1 cellular context compared by ENCODE assay signal in the genomic region with DNA sequence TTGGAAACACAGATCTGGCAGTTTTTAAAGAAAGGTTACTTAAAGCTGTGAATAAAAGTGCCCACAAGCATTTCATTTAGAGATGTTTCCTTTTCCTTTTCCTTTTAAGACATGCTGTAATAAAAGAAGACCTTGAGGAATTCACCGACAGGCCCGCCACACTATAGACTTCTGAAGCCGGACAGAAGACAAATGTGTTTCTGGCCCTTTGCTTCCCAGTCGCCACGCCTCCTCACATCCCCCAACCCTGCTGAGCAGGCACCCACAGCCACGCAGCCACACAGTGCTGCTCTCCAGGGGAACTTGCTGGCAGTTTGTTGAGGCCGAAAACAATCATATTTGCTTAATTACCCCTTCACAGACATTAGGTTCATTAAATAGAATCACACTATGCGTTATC.
TF ChIP-seq lines count a peak whose summit lies in the region.

No MANE protein-coding gene starts in this region.

TF ChIP-seq in K562, 482 proteins besides CTCF, POLR2A, EP300 and RAD21 (continued from another document and continues in another):
- TF ChIP-seq POLR2G (IDR thresholded peaks at IDR 0.05; ENCODE audit: low read depth, low read length) = 0 out of 2 replicates have a peak, but pooled peaks have one; percentile 21
- TF ChIP-seq NFIX (CRISPR knock-in tag; IDR thresholded peaks at IDR 0.05; ENCODE audit: low read depth) = no peak
- TF ChIP-seq NFE2 (IDR thresholded peaks at IDR 0.05; ENCODE audit: low read depth) = no peak
- no peak for TF ChIP-seq KDM1A (IDR thresholded peaks at IDR 0.05)
- TF ChIP-seq ZNF830 (CRISPR knock-in tag; IDR thresholded peaks at IDR 0.05) = no peak
- peak; percentile 48 for TF ChIP-seq RBFOX2 (IDR thresholded peaks at IDR 0.05; ENCODE audit: low read depth, low read length)
- no peak for TF ChIP-seq ZSCAN32 (CRISPR knock-in tag; IDR thresholded peaks at IDR 0.05)
- TF ChIP-seq, protein P1, sequence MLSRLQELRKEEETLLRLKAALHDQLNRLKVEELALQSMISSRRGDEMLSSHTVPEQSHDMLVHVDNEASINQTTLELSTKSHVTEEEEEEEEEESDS (CRISPR knock-in tag; IDR thresholded peaks at IDR 0.05) = no peak
- TF ChIP-seq, protein P2, sequence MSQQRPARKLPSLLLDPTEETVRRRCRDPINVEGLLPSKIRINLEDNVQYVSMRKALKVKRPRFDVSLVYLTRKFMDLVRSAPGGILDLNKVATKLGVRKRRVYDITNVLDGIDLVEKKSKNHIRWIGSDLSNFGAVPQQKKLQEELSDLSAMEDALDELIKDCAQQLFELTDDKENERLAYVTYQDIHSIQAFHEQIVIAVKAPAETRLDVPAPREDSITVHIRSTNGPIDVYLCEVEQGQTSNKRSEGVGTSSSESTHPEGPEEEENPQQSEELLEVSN (IDR thresholded peaks at IDR 0.05; ENCODE audit: borderline replicate concordance in 1 of 2, extremely low read depth in 1 of 2, insufficient read depth in 1 of 2, insufficient read length in 1 of 2, low read depth in 1 of 2, low read length in 1 of 2, poor library complexity in 1 of 2, severe bottlenecking in 1 of 2) = peak in 1 of 2 experiments; percentile 50
- TF ChIP-seq SP2 (IDR thresholded peaks at IDR 0.05; ENCODE audit: extremely low read depth, low read depth, low read length, poor library complexity, severe bottlenecking) = no peak
- TF ChIP-seq SREBF1 (IDR thresholded peaks at IDR 0.05; ENCODE audit: borderline replicate concordance, low read depth, low read length) = no peak
- TF ChIP-seq, protein P3, sequence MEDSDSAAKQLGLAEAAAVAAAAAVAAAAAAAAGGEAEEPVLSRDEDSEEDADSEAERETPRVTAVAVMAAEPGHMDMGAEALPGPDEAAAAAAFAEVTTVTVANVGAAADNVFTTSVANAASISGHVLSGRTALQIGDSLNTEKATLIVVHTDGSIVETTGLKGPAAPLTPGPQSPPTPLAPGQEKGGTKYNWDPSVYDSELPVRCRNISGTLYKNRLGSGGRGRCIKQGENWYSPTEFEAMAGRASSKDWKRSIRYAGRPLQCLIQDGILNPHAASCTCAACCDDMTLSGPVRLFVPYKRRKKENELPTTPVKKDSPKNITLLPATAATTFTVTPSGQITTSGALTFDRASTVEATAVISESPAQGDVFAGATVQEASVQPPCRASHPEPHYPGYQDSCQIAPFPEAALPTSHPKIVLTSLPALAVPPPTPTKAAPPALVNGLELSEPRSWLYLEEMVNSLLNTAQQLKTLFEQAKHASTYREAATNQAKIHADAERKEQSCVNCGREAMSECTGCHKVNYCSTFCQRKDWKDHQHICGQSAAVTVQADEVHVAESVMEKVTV (CRISPR knock-in tag; IDR thresholded peaks at IDR 0.05) = no peak
- no peak for TF ChIP-seq ZNF431 (CRISPR knock-in tag; IDR thresholded peaks at IDR 0.05)
- no peak for TF ChIP-seq XRCC4 (IDR thresholded peaks at IDR 0.05; ENCODE audit: extremely low read depth, insufficient read depth, insufficient read length)
- TF ChIP-seq HEY1 (CRISPR knock-in tag; IDR thresholded peaks at IDR 0.05; ENCODE audit: borderline replicate concordance) = no peak
- TF ChIP-seq ZNF253 (CRISPR knock-in tag; conservative IDR thresholded peaks at IDR 0.05) = no peak
- TF ChIP-seq MXI1 (IDR thresholded peaks at IDR 0.05; ENCODE audit: low read depth, low read length) = peak; percentile 18; the same call in 1 of the 2 replicates
- no peak for TF ChIP-seq ZBTB8A (IDR thresholded peaks at IDR 0.05; ENCODE audit: partially characterized antibody)
- no peak for TF ChIP-seq ZKSCAN8 (CRISPR knock-in tag; IDR thresholded peaks at IDR 0.05)
- TF ChIP-seq MECOM (CRISPR knock-in tag; IDR thresholded peaks at IDR 0.05) = no peak
- 0 out of 2 replicates have a peak, but pooled peaks have one; percentile 29 for TF ChIP-seq L3MBTL2 (IDR thresholded peaks at IDR 0.05)
- TF ChIP-seq, protein P4, sequence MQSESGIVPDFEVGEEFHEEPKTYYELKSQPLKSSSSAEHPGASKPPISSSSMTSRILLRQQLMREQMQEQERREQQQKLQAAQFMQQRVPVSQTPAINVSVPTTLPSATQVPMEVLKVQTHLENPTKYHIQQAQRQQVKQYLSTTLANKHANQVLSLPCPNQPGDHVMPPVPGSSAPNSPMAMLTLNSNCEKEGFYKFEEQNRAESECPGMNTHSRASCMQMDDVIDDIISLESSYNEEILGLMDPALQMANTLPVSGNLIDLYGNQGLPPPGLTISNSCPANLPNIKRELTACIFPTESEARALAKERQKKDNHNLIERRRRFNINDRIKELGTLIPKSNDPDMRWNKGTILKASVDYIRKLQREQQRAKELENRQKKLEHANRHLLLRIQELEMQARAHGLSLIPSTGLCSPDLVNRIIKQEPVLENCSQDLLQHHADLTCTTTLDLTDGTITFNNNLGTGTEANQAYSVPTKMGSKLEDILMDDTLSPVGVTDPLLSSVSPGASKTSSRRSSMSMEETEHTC (IDR thresholded peaks at IDR 0.05) = no peak
- no peak for TF ChIP-seq RFX5 (IDR thresholded peaks at IDR 0.05; ENCODE audit: low read depth, low read length)
- no peak for TF ChIP-seq CCNT2 (IDR thresholded peaks at IDR 0.05; ENCODE audit: borderline replicate concordance, extremely low read depth, insufficient read length, low read depth, low read length)
- TF ChIP-seq, protein P5, sequence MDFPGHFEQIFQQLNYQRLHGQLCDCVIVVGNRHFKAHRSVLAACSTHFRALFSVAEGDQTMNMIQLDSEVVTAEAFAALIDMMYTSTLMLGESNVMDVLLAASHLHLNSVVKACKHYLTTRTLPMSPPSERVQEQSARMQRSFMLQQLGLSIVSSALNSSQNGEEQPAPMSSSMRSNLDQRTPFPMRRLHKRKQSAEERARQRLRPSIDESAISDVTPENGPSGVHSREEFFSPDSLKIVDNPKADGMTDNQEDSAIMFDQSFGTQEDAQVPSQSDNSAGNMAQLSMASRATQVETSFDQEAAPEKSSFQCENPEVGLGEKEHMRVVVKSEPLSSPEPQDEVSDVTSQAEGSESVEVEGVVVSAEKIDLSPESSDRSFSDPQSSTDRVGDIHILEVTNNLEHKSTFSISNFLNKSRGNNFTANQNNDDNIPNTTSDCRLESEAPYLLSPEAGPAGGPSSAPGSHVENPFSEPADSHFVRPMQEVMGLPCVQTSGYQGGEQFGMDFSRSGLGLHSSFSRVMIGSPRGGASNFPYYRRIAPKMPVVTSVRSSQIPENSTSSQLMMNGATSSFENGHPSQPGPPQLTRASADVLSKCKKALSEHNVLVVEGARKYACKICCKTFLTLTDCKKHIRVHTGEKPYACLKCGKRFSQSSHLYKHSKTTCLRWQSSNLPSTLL (IDR thresholded peaks at IDR 0.05) = no peak
- no peak for TF ChIP-seq ZFPM2 (CRISPR knock-in tag; IDR thresholded peaks at IDR 0.05)
- TF ChIP-seq ZBED1 (IDR thresholded peaks at IDR 0.05) = no peak
- TF ChIP-seq, protein P6, sequence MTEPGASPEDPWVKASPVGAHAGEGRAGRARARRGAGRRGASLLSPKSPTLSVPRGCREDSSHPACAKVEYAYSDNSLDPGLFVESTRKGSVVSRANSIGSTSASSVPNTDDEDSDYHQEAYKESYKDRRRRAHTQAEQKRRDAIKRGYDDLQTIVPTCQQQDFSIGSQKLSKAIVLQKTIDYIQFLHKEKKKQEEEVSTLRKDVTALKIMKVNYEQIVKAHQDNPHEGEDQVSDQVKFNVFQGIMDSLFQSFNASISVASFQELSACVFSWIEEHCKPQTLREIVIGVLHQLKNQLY (CRISPR knock-in tag; conservative IDR thresholded peaks at IDR 0.05) = no peak
- TF ChIP-seq RBM15 (IDR thresholded peaks at IDR 0.05; ENCODE audit: insufficient read depth, low read length) = no peak
- no peak for TF ChIP-seq POU5F1 (IDR thresholded peaks at IDR 0.05; ENCODE audit: borderline replicate concordance, low read depth, low read length, partially characterized antibody)
- TF ChIP-seq SMARCE1 (IDR thresholded peaks at IDR 0.05) = no peak
- TF ChIP-seq, protein P7, sequence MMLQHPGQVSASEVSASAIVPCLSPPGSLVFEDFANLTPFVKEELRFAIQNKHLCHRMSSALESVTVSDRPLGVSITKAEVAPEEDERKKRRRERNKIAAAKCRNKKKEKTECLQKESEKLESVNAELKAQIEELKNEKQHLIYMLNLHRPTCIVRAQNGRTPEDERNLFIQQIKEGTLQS (IDR thresholded peaks at IDR 0.05) = no peak
- TF ChIP-seq, protein P7 (CRISPR knock-in tag; conservative IDR thresholded peaks at IDR 0.05) = no peak
- no peak for TF ChIP-seq FOS (IDR thresholded peaks at IDR 0.05; ENCODE audit: extremely low read depth, insufficient read length)
- no peak for TF ChIP-seq CEBPG (CRISPR knock-in tag; IDR thresholded peaks at IDR 0.05)
- TF ChIP-seq CEBPG (tag; conservative IDR thresholded peaks at IDR 0.05 in 1 of 2, IDR thresholded peaks at IDR 0.05 in 1 of 2) = no peak
- no peak for TF ChIP-seq NR1H2 (CRISPR knock-in tag; IDR thresholded peaks at IDR 0.05)
- TF ChIP-seq SMARCA5 (IDR thresholded peaks at IDR 0.05) = no peak
- TF ChIP-seq, protein P8, sequence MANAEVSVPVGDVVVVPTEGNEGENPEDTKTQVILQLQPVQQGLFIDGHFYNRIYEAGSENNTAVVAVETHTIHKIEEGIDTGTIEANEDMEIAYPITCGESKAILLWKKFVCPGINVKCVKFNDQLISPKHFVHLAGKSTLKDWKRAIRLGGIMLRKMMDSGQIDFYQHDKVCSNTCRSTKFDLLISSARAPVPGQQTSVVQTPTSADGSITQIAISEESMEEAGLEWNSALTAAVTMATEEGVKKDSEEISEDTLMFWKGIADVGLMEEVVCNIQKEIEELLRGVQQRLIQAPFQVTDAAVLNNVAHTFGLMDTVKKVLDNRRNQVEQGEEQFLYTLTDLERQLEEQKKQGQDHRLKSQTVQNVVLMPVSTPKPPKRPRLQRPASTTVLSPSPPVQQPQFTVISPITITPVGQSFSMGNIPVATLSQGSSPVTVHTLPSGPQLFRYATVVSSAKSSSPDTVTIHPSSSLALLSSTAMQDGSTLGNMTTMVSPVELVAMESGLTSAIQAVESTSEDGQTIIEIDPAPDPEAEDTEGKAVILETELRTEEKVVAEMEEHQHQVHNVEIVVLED (CRISPR knock-in tag; IDR thresholded peaks at IDR 0.05) = no peak
- no peak for TF ChIP-seq ZNF146 (CRISPR knock-in tag; IDR thresholded peaks at IDR 0.05; ENCODE audit: unreplicated experiment)
- TF ChIP-seq EGR1 (conservative IDR thresholded peaks at IDR 0.05) = peak; percentile 16; the same call in 1 of the 2 replicates
- TF ChIP-seq, protein P9, sequence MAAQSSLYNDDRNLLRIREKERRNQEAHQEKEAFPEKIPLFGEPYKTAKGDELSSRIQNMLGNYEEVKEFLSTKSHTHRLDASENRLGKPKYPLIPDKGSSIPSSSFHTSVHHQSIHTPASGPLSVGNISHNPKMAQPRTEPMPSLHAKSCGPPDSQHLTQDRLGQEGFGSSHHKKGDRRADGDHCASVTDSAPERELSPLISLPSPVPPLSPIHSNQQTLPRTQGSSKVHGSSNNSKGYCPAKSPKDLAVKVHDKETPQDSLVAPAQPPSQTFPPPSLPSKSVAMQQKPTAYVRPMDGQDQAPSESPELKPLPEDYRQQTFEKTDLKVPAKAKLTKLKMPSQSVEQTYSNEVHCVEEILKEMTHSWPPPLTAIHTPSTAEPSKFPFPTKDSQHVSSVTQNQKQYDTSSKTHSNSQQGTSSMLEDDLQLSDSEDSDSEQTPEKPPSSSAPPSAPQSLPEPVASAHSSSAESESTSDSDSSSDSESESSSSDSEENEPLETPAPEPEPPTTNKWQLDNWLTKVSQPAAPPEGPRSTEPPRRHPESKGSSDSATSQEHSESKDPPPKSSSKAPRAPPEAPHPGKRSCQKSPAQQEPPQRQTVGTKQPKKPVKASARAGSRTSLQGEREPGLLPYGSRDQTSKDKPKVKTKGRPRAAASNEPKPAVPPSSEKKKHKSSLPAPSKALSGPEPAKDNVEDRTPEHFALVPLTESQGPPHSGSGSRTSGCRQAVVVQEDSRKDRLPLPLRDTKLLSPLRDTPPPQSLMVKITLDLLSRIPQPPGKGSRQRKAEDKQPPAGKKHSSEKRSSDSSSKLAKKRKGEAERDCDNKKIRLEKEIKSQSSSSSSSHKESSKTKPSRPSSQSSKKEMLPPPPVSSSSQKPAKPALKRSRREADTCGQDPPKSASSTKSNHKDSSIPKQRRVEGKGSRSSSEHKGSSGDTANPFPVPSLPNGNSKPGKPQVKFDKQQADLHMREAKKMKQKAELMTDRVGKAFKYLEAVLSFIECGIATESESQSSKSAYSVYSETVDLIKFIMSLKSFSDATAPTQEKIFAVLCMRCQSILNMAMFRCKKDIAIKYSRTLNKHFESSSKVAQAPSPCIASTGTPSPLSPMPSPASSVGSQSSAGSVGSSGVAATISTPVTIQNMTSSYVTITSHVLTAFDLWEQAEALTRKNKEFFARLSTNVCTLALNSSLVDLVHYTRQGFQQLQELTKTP (IDR thresholded peaks at IDR 0.05; ENCODE audit: low read depth in 1 of 2, partially characterized antibody in 2 of 2) = no peak
- no peak for TF ChIP-seq TEAD1 (CRISPR knock-in tag; IDR thresholded peaks at IDR 0.05)
- no peak for TF ChIP-seq SRSF3 (IDR thresholded peaks at IDR 0.05; ENCODE audit: insufficient read depth, low read length)
- no peak for TF ChIP-seq PRMT5 (CRISPR knock-in tag; IDR thresholded peaks at IDR 0.05)
- no peak for TF ChIP-seq FOXA3 (CRISPR knock-in tag; conservative IDR thresholded peaks at IDR 0.05 in 1 of 2, IDR thresholded peaks at IDR 0.05 in 1 of 2)
- TF ChIP-seq TAF9B (IDR thresholded peaks at IDR 0.05; ENCODE audit: partially characterized antibody) = peak; percentile 29
- peak; percentile 54; the same call in 1 of the 2 replicates for TF ChIP-seq MYC (IDR thresholded peaks at IDR 0.05; ENCODE audit: low read depth, low read length)
- TF ChIP-seq MYC (CRISPR knock-in tag; IDR thresholded peaks at IDR 0.05; ENCODE audit: borderline replicate concordance, low read depth) = no peak
- peak in 1 of 3 experiments; percentile 35 for TF ChIP-seq YY1 (IDR thresholded peaks at IDR 0.05; ENCODE audit: borderline replicate concordance in 1 of 3, control insufficient read depth in 1 of 3, extremely low read depth in 1 of 3, insufficient read depth in 3 of 3, insufficient read length in 1 of 3, insufficient replicate concordance in 2 of 3, low read depth in 1 of 3, low read length in 2 of 3)
- no peak for TF ChIP-seq TAF7 (tag; IDR thresholded peaks at IDR 0.05)
- TF ChIP-seq HNRNPLL (IDR thresholded peaks at IDR 0.05; ENCODE audit: low read depth, low read length, poor library complexity, severe bottlenecking) = no peak
- no peak for TF ChIP-seq ZNF778 (CRISPR knock-in tag; IDR thresholded peaks at IDR 0.05)
- TF ChIP-seq HLTF (IDR thresholded peaks at IDR 0.05) = no peak
- TF ChIP-seq ZNF217 (CRISPR knock-in tag; IDR thresholded peaks at IDR 0.05) = no peak
- TF ChIP-seq ZKSCAN1 (IDR thresholded peaks at IDR 0.05; ENCODE audit: low read depth, low read length) = no peak
- TF ChIP-seq, protein P10, sequence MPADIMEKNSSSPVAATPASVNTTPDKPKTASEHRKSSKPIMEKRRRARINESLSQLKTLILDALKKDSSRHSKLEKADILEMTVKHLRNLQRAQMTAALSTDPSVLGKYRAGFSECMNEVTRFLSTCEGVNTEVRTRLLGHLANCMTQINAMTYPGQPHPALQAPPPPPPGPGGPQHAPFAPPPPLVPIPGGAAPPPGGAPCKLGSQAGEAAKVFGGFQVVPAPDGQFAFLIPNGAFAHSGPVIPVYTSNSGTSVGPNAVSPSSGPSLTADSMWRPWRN (IDR thresholded peaks at IDR 0.05; ENCODE audit: low read depth) = no peak
- no peak for TF ChIP-seq PCBP2 (IDR thresholded peaks at IDR 0.05; ENCODE audit: low read depth, low read length, poor library complexity, severe bottlenecking)
